13 cellular contexts compared by ENCODE assay signal in genomic region chr5:103908327-103909099, GRCh38.
"Had no signal": no experiment of that assay in that cellular context is flagged by ENCODE, and none has a peak within 500 bp of the region (broad histone marks: within the 10 kb centered on the region; RNA-seq: fewer than 3 reads in every experiment).

No MANE protein-coding gene starts in this region.

- FAIRE-seq: keratinocyte had no signal

- H3K4me3 ChIP-seq: thyroid gland, vagina had no signal

- H3K9ac ChIP-seq: parathyroid adenoma had no signal

- H3K9me3 ChIP-seq: thyroid gland, vagina had no signal

- H3K36me3 ChIP-seq: thyroid gland, vagina had no signal

- H3K79me2 ChIP-seq: parathyroid adenoma had no signal

- ATAC-seq: activated CD4-positive, alpha-beta T cell treated with anti-CD3 and anti-CD28 coated beads for 36 hours; esophagus mucosa; stimulated activated naive B cell treated with anti-CD40 and anti-IgM and Interleukin-4, amounts not matched to agents 10 μg/mL and 1 μg/mL and 100 μg/mL, for 72 hours had no signal

- H3K27ac ChIP-seq: parathyroid adenoma, thyroid gland, vagina, VCaP had no signal

- H2AFZ ChIP-seq: parathyroid adenoma had no signal

- H3K4me1 ChIP-seq: parathyroid adenoma had no signal

- H3K27me3 ChIP-seq: thyroid gland, vagina had no signal

- DNase-seq: activated CD4-positive, alpha-beta memory T cell treated with anti-CD3 and anti-CD28 coated beads for 36 hours; activated CD4-positive, alpha-beta T cell treated with anti-CD3 and anti-CD28 coated beads for 36 hours; activated naive CD4-positive, alpha-beta T cell treated with anti-CD3 and anti-CD28 coated beads, Interleukin-2, amount 50 U/mL, for 16 hours; activated T-cell treated with anti-CD3 and anti-CD28 coated beads, Interleukin-2, amount 50 U/mL, for 24 hours; stimulated activated CD4-positive, alpha-beta T cell treated with anti-CD3 and anti-CD28 coated beads, Interleukin-2, amount 100 ng/mL, for 48 hours; stimulated activated naive B cell treated with anti-CD40 and anti-IgM and Interleukin-4, amounts not matched to agents 10 μg/mL and 1 μg/mL and 100 μg/mL, for 72 hours; T-helper 1 cell had no signal
